9 cellular contexts compared by ENCODE assay signal in the genomic region with DNA sequence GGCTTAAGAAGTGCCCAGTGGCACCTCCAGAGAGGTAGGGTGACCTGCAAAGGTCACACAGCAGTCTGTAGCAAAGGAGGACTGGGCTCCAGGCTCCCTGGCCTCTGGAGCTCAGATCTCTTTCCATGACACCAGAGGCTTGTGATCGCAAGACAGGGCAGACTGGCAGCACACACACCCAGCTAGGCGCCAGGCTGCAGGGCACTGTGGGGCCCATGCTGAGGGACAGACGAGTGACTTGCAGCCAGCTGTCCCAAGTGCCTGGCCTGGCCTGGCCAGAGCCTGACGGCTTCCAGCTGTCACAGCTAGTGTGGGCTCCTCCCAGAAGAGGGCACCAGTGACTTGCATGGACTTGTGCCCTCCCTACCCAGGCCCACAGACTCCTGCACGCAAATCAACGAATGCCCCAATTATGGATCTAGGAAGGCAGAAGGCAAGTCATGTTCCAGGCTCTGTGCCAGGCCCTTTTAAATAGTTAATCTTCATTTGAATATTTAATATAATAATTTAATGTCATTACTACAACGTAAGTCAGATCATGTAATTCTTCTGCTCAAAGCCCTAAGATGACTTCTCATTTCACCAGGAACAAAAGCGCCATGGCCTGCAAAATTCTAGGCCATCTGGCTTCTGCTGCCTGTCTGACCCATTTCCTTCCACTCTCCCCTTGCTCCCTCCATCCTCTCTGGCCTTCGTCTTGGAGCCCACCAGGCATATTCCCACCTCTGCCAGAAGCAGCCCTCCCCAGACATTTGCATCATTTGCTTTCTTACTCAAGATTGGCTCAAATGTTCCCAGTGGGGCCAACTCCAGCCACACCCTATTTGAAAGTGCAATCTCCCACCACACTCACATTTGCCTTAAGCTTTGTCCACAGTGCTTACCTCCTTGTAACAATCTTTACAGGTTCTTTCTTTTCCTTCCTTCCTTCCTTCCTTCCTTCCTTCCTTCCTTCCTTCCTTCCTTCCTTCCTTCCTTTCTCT. TPM values are rescaled to one million over a fixed set of nuclear protein-coding genes. Genes with fewer than 3 reads are reported as not detected.
A peak's percentile ranks its signal among the peaks of the same experiment; 100 is the strongest.
DNase-seq lines count a peak whose midpoint lies in the region; ATAC-seq and TF ChIP-seq lines count a peak whose summit lies in the region.
"Had no signal": no experiment of that assay in that cellular context is flagged by ENCODE, and none has a peak within 500 bp of the region (broad histone marks: within the 10 kb centered on the region; RNA-seq: fewer than 3 reads in every experiment).

No MANE protein-coding gene starts in this region.

- peaks cover 19% of the 10 kb centered on the region for H3K4me1 ChIP-seq in rectal smooth muscle tissue (ENCODE audit: control insufficient read depth, insufficient read depth, low read length)

- TF ChIP-seq CTCF in GM12875 (IDR thresholded peaks at IDR 0.05; ENCODE audit: borderline replicate concordance, insufficient read depth, low read depth, low read length) = peak; percentile 26; the same call in 1 of the 2 replicates
- peak; percentile 42 for TF ChIP-seq CTCF in epithelial cell of proximal tubule (conservative IDR thresholded peaks at IDR 0.05; ENCODE audit: low read depth, low read length)

- no peak overlapping the region for H3K9ac ChIP-seq in rectal smooth muscle tissue (ENCODE audit: low read length)
- H3K9ac ChIP-seq: KMS-11 had no signal

- peak; percentile 60 for DNase-seq in NCI-H82 (lab: John Stamatoyannopoulos, UW)
- DNase-seq in epithelial cell of proximal tubule (ENCODE audit: low read depth) = no peak
- no peak for DNase-seq in NCI-H226
- DNase-seq in GM19240 (ENCODE audit: insufficient read length, low spot score) = no peak
- no peak for DNase-seq in GOT3 (lab: John Stamatoyannopoulos, UW)

- peaks cover 5% of the 10 kb centered on the region for H3K27me3 ChIP-seq in rectal smooth muscle tissue (ENCODE audit: control insufficient read depth, insufficient read depth, low read length)

- no peaks in the 10 kb centered on the region for H3K36me3 ChIP-seq in rectal smooth muscle tissue (ENCODE audit: control insufficient read depth, insufficient read depth, low read length)

- ATAC-seq in HG02623 (IDR thresholded peaks at IDR 0.05; ENCODE audit: unreplicated experiment) = no peak

- peak overlapping the region; percentile 83 for H3K27ac ChIP-seq in rectal smooth muscle tissue (ENCODE audit: low read depth, low read length)
- H3K27ac ChIP-seq: KMS-11 had no signal

- H3K4me3 ChIP-seq in GM12875 (ENCODE audit: low read depth, low read length) = no peak overlapping the region
- no peak overlapping the region for H3K4me3 ChIP-seq in epithelial cell of proximal tubule (ENCODE audit: low read depth, low read length)
- no peak overlapping the region for H3K4me3 ChIP-seq in rectal smooth muscle tissue (ENCODE audit: low read length)

RNA-seq across cellular contexts. Expression of gene SPEG, which starts 3.7 kb away (rescaled TPM):
- 4.6 and 28.3 TPM in 2 replicates for total RNA-seq in epithelial cell of proximal tubule

RNA-seq across cellular contexts. Expression of gene DES, which starts 12.7 kb away (rescaled TPM):
- total RNA-seq in epithelial cell of proximal tubule = not detected in 2 replicates

RNA-seq across cellular contexts. Expression of gene DNPEP, which starts 43.2 kb away (rescaled TPM):
- total RNA-seq in epithelial cell of proximal tubule = 40.0 and 54.0 TPM in 2 replicates
